In genomic region chr4:118772149-118773081, GRCh38 we compare ENCODE assay signal across 8 cellular contexts.
A peak's percentile ranks its signal among the peaks of the same experiment; 100 is the strongest.
DNase-seq lines count a peak whose midpoint lies in the region; ATAC-seq and TF ChIP-seq lines count a peak whose summit lies in the region.

No MANE protein-coding gene starts in this region.

- no peak overlapping the region for H3K9ac ChIP-seq in OCI-LY1 (ENCODE audit: low read length)

- no peak overlapping the region for H3K4me3 Mint-ChIP-seq in memory B cell

- TF ChIP-seq CTCF in OCI-LY1 (IDR thresholded peaks at IDR 0.05; ENCODE audit: low read length) = peak; percentile 64

- no peak overlapping the region for H3K4me2 ChIP-seq in OCI-LY1 (ENCODE audit: low read length)

- 4 to 8% methylated on average over 10 of the region's 10 CpGs for WGBS in aorta, 2 donors

- ATAC-seq in GM18519 (IDR thresholded peaks at IDR 0.05; ENCODE audit: low FRiP score, unreplicated experiment) (peak; percentile 75), HG03432 (IDR thresholded peaks at IDR 0.05; ENCODE audit: unreplicated experiment) (peak; percentile 77), memory B cell (ENCODE audit: low read depth) (peak; percentile 70), aorta (ENCODE audit: low FRiP score) (peak; percentile 86), HG03025 (IDR thresholded peaks at IDR 0.05; ENCODE audit: low FRiP score, unreplicated experiment) (no peak)

- H3K4me1 Mint-ChIP-seq in memory B cell = no peaks in the 10 kb centered on the region

- DNase-seq in Ammon's horn (ENCODE audit: low spot score) (peak; percentile 54), dermis blood vessel endothelial cell (peak; percentile 72), memory B cell (ENCODE audit: low spot score in 2 of 2) (peak in 1 of 2 donors; percentile 21), aorta (no peak)

- H3K9me3 Mint-ChIP-seq in memory B cell = no peaks in the 10 kb centered on the region

- H3K9me3 ChIP-seq in OCI-LY1 (ENCODE audit: low read length) (no peaks in the 10 kb centered on the region), aorta (ENCODE audit: control insufficient read depth, low read length) (no peaks in the 10 kb centered on the region)

- H3K4me1 ChIP-seq in OCI-LY1 (ENCODE audit: insufficient read depth, low read length, severe bottlenecking) = no peaks in the 10 kb centered on the region
- H3K4me1 ChIP-seq in aorta (ENCODE audit: control insufficient read depth in 1 of 2, insufficient read depth in 2 of 2, low read length in 2 of 2) = peaks cover 5 to 9% of the 10 kb centered on the region in 2 donors

- H3K79me2 ChIP-seq in OCI-LY1 (ENCODE audit: insufficient read depth, low read length) = no peaks in the 10 kb centered on the region

- no peaks in the 10 kb centered on the region for H3F3A ChIP-seq in OCI-LY1 (ENCODE audit: insufficient read depth, low read length)

- H3K27me3 ChIP-seq in OCI-LY1 (ENCODE audit: insufficient read depth, low read length) (no peaks in the 10 kb centered on the region), aorta (ENCODE audit: control insufficient read depth in 1 of 2, insufficient read depth in 2 of 2, low read length in 1 of 2) (no peaks in the 10 kb centered on the region)

- intact Hi-C loops in aorta (cut with DNase I) = loop anchor here (5.0 to 10.0 kb wide), 3 partner anchors 112 to 200 kb away; partner anchors contain the start of gene SYNPO2 (in 2 of the 2)

- H3K36me3 Mint-ChIP-seq in memory B cell = peaks cover 5% of the 10 kb centered on the region

- no peak overlapping the region for H2AFZ ChIP-seq in OCI-LY1 (ENCODE audit: low read length)

- H3K4me3 ChIP-seq in OCI-LY1 (ENCODE audit: low read depth, low read length, poor library complexity, severe bottlenecking) = no peak overlapping the region
- peak overlapping the region; percentile 14 to 48 for H3K4me3 ChIP-seq in aorta (ENCODE audit: low read length in 2 of 2)

- no peak overlapping the region for H3K27ac Mint-ChIP-seq in memory B cell

- H3K27ac ChIP-seq in OCI-LY1 (ENCODE audit: low read depth, low read length, poor library complexity, severe bottlenecking) = no peak overlapping the region
- peak overlapping the region; percentile 43 to 79 for H3K27ac ChIP-seq in aorta (ENCODE audit: low read depth in 1 of 2, low read length in 2 of 2)

- H3K27me3 Mint-ChIP-seq in memory B cell = no peaks in the 10 kb centered on the region

- no peaks in the 10 kb centered on the region for H4K20me1 ChIP-seq in OCI-LY1 (ENCODE audit: insufficient read depth, low read length)

- no peaks in the 10 kb centered on the region for H3K9me2 ChIP-seq in OCI-LY1 (ENCODE audit: low read depth, low read length)

- no peaks in the 10 kb centered on the region for H3K36me3 ChIP-seq in OCI-LY1 (ENCODE audit: insufficient read depth, low read length)
- H3K36me3 ChIP-seq in aorta (ENCODE audit: control insufficient read depth in 1 of 2, insufficient read depth in 2 of 2, low read length in 1 of 2) = no peaks in the 10 kb centered on the region

Comparison
In these comparisons a context has a peak if more than half of its experiments do, and no peak if none do; other contexts are left out.
1. DNase-seq: peak in Ammon's horn (single experiment) and dermis blood vessel endothelial cell (single experiment); none in aorta (0 of 2).